Comparison of ENCODE assay signal across 8 cellular contexts in genomic region chr3:150183619-150184425, GRCh38.
DNase-seq lines count a peak whose midpoint lies in the region; ATAC-seq and TF ChIP-seq lines count a peak whose summit lies in the region.

No MANE protein-coding gene starts in this region.

- H3K27me3 ChIP-seq in psoas muscle (ENCODE audit: insufficient read depth in 3 of 3, low read length in 2 of 3), result no peaks in the 10 kb centered on the region

- peak overlapping the region; percentile 81 for H3K27ac ChIP-seq in psoas muscle

- DNase-seq in GM03348 (ENCODE audit: low spot score) (peak; percentile 83), HFF-Myc (ENCODE audit: extremely low read depth, low read depth) (peak; percentile 63), NCI-H1092 (lab: John Stamatoyannopoulos, UW) (peak; percentile 69), SKM-1 (lab: John Stamatoyannopoulos, UW; ENCODE audit: unreplicated experiment) (peak; percentile 64), astrocyte of the cerebellum (ENCODE audit: low read depth) (peak; percentile 60), hepatic stellate cell (ENCODE audit: low spot score) (peak; percentile 46), psoas muscle (peak; percentile 71 to 82)

- H3K36me3 ChIP-seq in psoas muscle (ENCODE audit: insufficient read depth in 1 of 2, low read depth in 1 of 2), result no peaks in the 10 kb centered on the region

- in situ Hi-C loops in astrocyte of the cerebellum (cut with HindIII; ENCODE audit: low sequenced_read_pairs), result no loop called here

- WGBS in psoas muscle, 3 donors, result 6 to 10% (median 7%) methylated on average over 22 of the region's 22 CpGs

- intact Hi-C loops in psoas muscle (cut with DNase I), result loop anchor here (1.0 to 5.0 kb wide), 5 partner anchors 37 to 217 kb away; no protein-coding TSS in a partner anchor

- H3K4me3 ChIP-seq in HFF-Myc (replicated peaks; ENCODE audit: low read depth, low read length) (peak overlapping the region; percentile 21), astrocyte of the cerebellum (ENCODE audit: low read depth, low read length) (peak overlapping the region; percentile 34), psoas muscle (peak overlapping the region; percentile 58)

- H3K9me3 ChIP-seq in psoas muscle, result peaks cover 5% of the 10 kb centered on the region

- no peaks in the 10 kb centered on the region for H3K4me1 ChIP-seq in psoas muscle

- TF ChIP-seq CTCF in HFF-Myc (IDR thresholded peaks at IDR 0.05; ENCODE audit: low read depth, low read length, missing control alignments), result peak; percentile 70
- peak; percentile 68 for TF ChIP-seq CTCF in astrocyte of the cerebellum (IDR thresholded peaks at IDR 0.05; ENCODE audit: low read depth, low read length, missing control alignments)
- TF ChIP-seq CTCF in psoas muscle (IDR thresholded peaks at IDR 0.05), result peak; percentile 63

- ATAC-seq in psoas muscle, result peak; percentile 97 to 99 (median 98)
- ATAC-seq in HG02970 (IDR thresholded peaks at IDR 0.05; ENCODE audit: low FRiP score, unreplicated experiment), result no peak
